In the genomic region with DNA sequence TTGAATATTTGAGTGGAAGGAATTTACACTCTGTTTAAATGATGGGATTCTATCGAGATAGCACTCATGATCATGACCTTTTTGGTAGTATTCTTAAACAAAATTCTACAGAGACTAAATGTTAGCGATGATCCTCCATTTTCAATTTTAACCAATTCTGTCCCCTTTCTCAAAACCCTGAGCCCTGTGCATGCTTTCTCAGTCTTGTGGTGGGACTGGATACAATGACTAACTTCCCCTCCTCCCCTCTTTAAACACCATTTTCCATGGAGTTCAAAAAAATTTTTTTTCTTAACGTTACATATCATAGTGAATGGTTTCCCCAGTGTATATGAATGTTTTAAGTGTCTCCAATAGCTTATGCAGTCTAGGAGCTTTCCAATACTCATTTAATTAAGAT, we compare ENCODE assay signal across 20 cellular contexts.
DNase-seq lines count a peak whose midpoint lies in the region; ATAC-seq, FAIRE-seq and TF ChIP-seq lines count a peak whose summit lies in the region.
"Had no signal": no experiment of that assay in that cellular context is flagged by ENCODE, and none has a peak within 500 bp of the region (broad histone marks: within the 10 kb centered on the region; RNA-seq: fewer than 3 reads in every experiment).

No MANE protein-coding gene starts in this region.

- no peak for FAIRE-seq in astrocyte (lab: Jason Lieb, UNC)
- FAIRE-seq: GM18507, H54 had no signal

- DNase-seq in activated naive CD8-positive, alpha-beta T cell treated with anti-CD3 and anti-CD28 coated beads, Interleukin-2, amount 50 U/mL, for 24 hours = no peak
- DNase-seq in activated naive CD8-positive, alpha-beta T cell treated with anti-CD3 and anti-CD28 coated beads for 36 hours = no peak
- DNase-seq in astrocyte (ENCODE audit: low read depth) (no peak), glutamatergic neuron (no peak), cardiac septum (ENCODE audit: low spot score) (no peak)
- DNase-seq in naive thymus-derived CD4-positive, alpha-beta T cell = no peak
- DNase-seq: CD4-positive, CD25-positive, alpha-beta regulatory T cell; DMS53; KG1; MG63; NCI-H1105 treated with DMSO at 0.1 percent for 48 hours; NCI-H146; NCI-H2029 treated with DMSO at 0.1 percent for 48 hours; NCI-H2227 treated with DMSO at 0.1 percent for 48 hours; Peyer's patch; SHP77 treated with DMSO at 0.1 percent for 48 hours had no signal

- H3K4me2 ChIP-seq in astrocyte (ENCODE audit: low read length) = no peak overlapping the region
- H3K4me2 ChIP-seq: BLaER1 had no signal

- ATAC-seq in activated naive CD8-positive, alpha-beta T cell treated with anti-CD3 and anti-CD28 coated beads, Interleukin-2, amount 50 U/mL, for 24 hours = peak; percentile 55
- no peak for ATAC-seq in naive thymus-derived CD4-positive, alpha-beta T cell
- ATAC-seq in HG03280 (IDR thresholded peaks at IDR 0.05; ENCODE audit: unreplicated experiment) = no peak

- peaks cover 56% of the 10 kb centered on the region for H3K4me1 ChIP-seq in astrocyte (ENCODE audit: insufficient read depth, low read length)
- H3K4me1 ChIP-seq in naive thymus-derived CD4-positive, alpha-beta T cell (ENCODE audit: control insufficient read depth in 2 of 2, insufficient read depth in 2 of 2, low read length in 2 of 2) = no peaks in the 10 kb centered on the region
- H3K4me1 ChIP-seq: BLaER1, Peyer's patch had no signal

- no peak overlapping the region for H3K4me3 ChIP-seq in astrocyte (ENCODE audit: insufficient read depth, low read depth, low read length)
- no peak overlapping the region for H3K4me3 ChIP-seq in naive thymus-derived CD4-positive, alpha-beta T cell (ENCODE audit: low read length)
- H3K4me3 ChIP-seq: BLaER1, MG63, Peyer's patch had no signal

- H3K9ac ChIP-seq in astrocyte (ENCODE audit: low read length) = no peak overlapping the region
- H3K9ac ChIP-seq: BLaER1 had no signal

- no peak overlapping the region for H2AFZ ChIP-seq in astrocyte (ENCODE audit: low read depth, low read length)

- no peaks in the 10 kb centered on the region for H3K27me3 Mint-ChIP-seq in activated naive CD8-positive, alpha-beta T cell treated with anti-CD3 and anti-CD28 coated beads, Interleukin-2, amount 50 U/mL, for 24 hours
- no peaks in the 10 kb centered on the region for H3K27me3 Mint-ChIP-seq in activated naive CD8-positive, alpha-beta T cell treated with anti-CD3 and anti-CD28 coated beads for 36 hours
- H3K27me3 Mint-ChIP-seq in astrocyte (ENCODE audit: low read depth, unreplicated experiment) (no peaks in the 10 kb centered on the region), glutamatergic neuron (ENCODE audit: unreplicated experiment) (peaks cover 35% of the 10 kb centered on the region)
- peaks cover 0 to 2% (median 0%) of the 10 kb centered on the region in 5 donors for H3K27me3 Mint-ChIP-seq in naive thymus-derived CD4-positive, alpha-beta T cell
- H3K27me3 Mint-ChIP-seq: CD4-positive, CD25-positive, alpha-beta regulatory T cell had no signal

- H3K27ac ChIP-seq in astrocyte (ENCODE audit: low read depth, low read length) = no peak overlapping the region
- H3K27ac ChIP-seq in naive thymus-derived CD4-positive, alpha-beta T cell (ENCODE audit: low read depth, low read length) = no peak overlapping the region
- H3K27ac ChIP-seq: BLaER1, Peyer's patch had no signal

- peaks cover 30% of the 10 kb centered on the region for H3K4me1 Mint-ChIP-seq in activated naive CD8-positive, alpha-beta T cell treated with anti-CD3 and anti-CD28 coated beads, Interleukin-2, amount 50 U/mL, for 24 hours
- H3K4me1 Mint-ChIP-seq in activated naive CD8-positive, alpha-beta T cell treated with anti-CD3 and anti-CD28 coated beads for 36 hours = peaks cover 7% of the 10 kb centered on the region
- H3K4me1 Mint-ChIP-seq in astrocyte (ENCODE audit: low read depth, unreplicated experiment) (peaks cover 72% of the 10 kb centered on the region), glutamatergic neuron (ENCODE audit: low read depth, unreplicated experiment) (peaks cover 47% of the 10 kb centered on the region)
- H3K4me1 Mint-ChIP-seq in naive thymus-derived CD4-positive, alpha-beta T cell = peaks cover 0 to 2% (median 0%) of the 10 kb centered on the region in 7 donors

- intact Hi-C loops in naive thymus-derived CD4-positive, alpha-beta T cell (cut with micrococcal nuclease) = no loop called here
- intact Hi-C loops in cardiac septum (cut with DNase I) = no loop called here

- POLR2A ChIA-PET in naive thymus-derived CD4-positive, alpha-beta T cell (lab: Charles Lee) = no interaction called here

- peaks cover 12% of the 10 kb centered on the region for H3K79me2 ChIP-seq in astrocyte (ENCODE audit: insufficient read depth, low read length)

- CTCF ChIA-PET in naive thymus-derived CD4-positive, alpha-beta T cell (lab: Charles Lee) = no interaction called here

- H3K27ac Mint-ChIP-seq in activated naive CD8-positive, alpha-beta T cell treated with anti-CD3 and anti-CD28 coated beads, Interleukin-2, amount 50 U/mL, for 24 hours = no peak overlapping the region
- H3K27ac Mint-ChIP-seq in activated naive CD8-positive, alpha-beta T cell treated with anti-CD3 and anti-CD28 coated beads for 36 hours = no peak overlapping the region
- H3K27ac Mint-ChIP-seq in astrocyte (ENCODE audit: unreplicated experiment) = peak overlapping the region; percentile 79
- no peak overlapping the region for H3K27ac Mint-ChIP-seq in glutamatergic neuron (ENCODE audit: unreplicated experiment)
- H3K27ac Mint-ChIP-seq in naive thymus-derived CD4-positive, alpha-beta T cell = no peak overlapping the region

- no peak overlapping the region for H3K4me3 Mint-ChIP-seq in activated naive CD8-positive, alpha-beta T cell treated with anti-CD3 and anti-CD28 coated beads, Interleukin-2, amount 50 U/mL, for 24 hours
- H3K4me3 Mint-ChIP-seq in activated naive CD8-positive, alpha-beta T cell treated with anti-CD3 and anti-CD28 coated beads for 36 hours = no peak overlapping the region
- H3K4me3 Mint-ChIP-seq in astrocyte (ENCODE audit: unreplicated experiment) (no peak overlapping the region), glutamatergic neuron (ENCODE audit: unreplicated experiment) (peak overlapping the region; percentile 28)
- no peak overlapping the region for H3K4me3 Mint-ChIP-seq in naive thymus-derived CD4-positive, alpha-beta T cell
- H3K4me3 Mint-ChIP-seq: CD4-positive, CD25-positive, alpha-beta regulatory T cell had no signal

- peaks cover 33% of the 10 kb centered on the region for H3K36me3 ChIP-seq in astrocyte (ENCODE audit: insufficient read depth, low read length)
- no peaks in the 10 kb centered on the region for H3K36me3 ChIP-seq in naive thymus-derived CD4-positive, alpha-beta T cell (ENCODE audit: control insufficient read depth in 2 of 3, insufficient read depth in 3 of 3, low read length in 3 of 3)

- H3K9me3 Mint-ChIP-seq in activated naive CD8-positive, alpha-beta T cell treated with anti-CD3 and anti-CD28 coated beads, Interleukin-2, amount 50 U/mL, for 24 hours = no peaks in the 10 kb centered on the region
- H3K9me3 Mint-ChIP-seq in activated naive CD8-positive, alpha-beta T cell treated with anti-CD3 and anti-CD28 coated beads for 36 hours = no peaks in the 10 kb centered on the region
- no peaks in the 10 kb centered on the region for H3K9me3 Mint-ChIP-seq in astrocyte (ENCODE audit: unreplicated experiment)
- H3K9me3 Mint-ChIP-seq in glutamatergic neuron (ENCODE audit: unreplicated experiment) = peaks cover 63% of the 10 kb centered on the region
- peaks cover 0 to 2% (median 0%) of the 10 kb centered on the region in 11 donors for H3K9me3 Mint-ChIP-seq in naive thymus-derived CD4-positive, alpha-beta T cell
- H3K9me3 Mint-ChIP-seq: CD4-positive, CD25-positive, alpha-beta regulatory T cell had no signal

- H3K27me3 ChIP-seq in astrocyte (ENCODE audit: insufficient read depth, low read length) = no peaks in the 10 kb centered on the region
- no peaks in the 10 kb centered on the region for H3K27me3 ChIP-seq in naive thymus-derived CD4-positive, alpha-beta T cell (ENCODE audit: control insufficient read depth in 2 of 2, insufficient read depth in 2 of 2, low read length in 2 of 2)
- H3K27me3 ChIP-seq: BLaER1, MG63, Peyer's patch had no signal

- no peaks in the 10 kb centered on the region for H3K9me3 ChIP-seq in astrocyte (ENCODE audit: insufficient read depth, low read depth, low read length)
- H3K9me3 ChIP-seq in naive thymus-derived CD4-positive, alpha-beta T cell (ENCODE audit: control insufficient read depth in 2 of 3, low read length in 3 of 3) = no peaks in the 10 kb centered on the region
- H3K9me3 ChIP-seq: BLaER1, MG63, Peyer's patch had no signal

- TF ChIP-seq CTCF in astrocyte (IDR thresholded peaks at IDR 0.05; ENCODE audit: insufficient read depth, low read depth, low read length) (no peak), glutamatergic neuron (IDR thresholded peaks at IDR 0.05; ENCODE audit: partially characterized antibody, unreplicated experiment) (no peak)

- peaks cover 7% of the 10 kb centered on the region for H4K20me1 ChIP-seq in astrocyte (ENCODE audit: insufficient read depth, low read length)
- H4K20me1 ChIP-seq: BLaER1 had no signal

- peaks cover 18% of the 10 kb centered on the region for H3K36me3 Mint-ChIP-seq in activated naive CD8-positive, alpha-beta T cell treated with anti-CD3 and anti-CD28 coated beads, Interleukin-2, amount 50 U/mL, for 24 hours (ENCODE audit: low read depth)
- peaks cover 15% of the 10 kb centered on the region for H3K36me3 Mint-ChIP-seq in activated naive CD8-positive, alpha-beta T cell treated with anti-CD3 and anti-CD28 coated beads for 36 hours
- peaks cover 29% of the 10 kb centered on the region for H3K36me3 Mint-ChIP-seq in astrocyte (ENCODE audit: low read depth, unreplicated experiment)
- H3K36me3 Mint-ChIP-seq in glutamatergic neuron (ENCODE audit: unreplicated experiment) = peaks cover 11% of the 10 kb centered on the region
- H3K36me3 Mint-ChIP-seq in naive thymus-derived CD4-positive, alpha-beta T cell = peaks cover 0 to 15% (median 2%) of the 10 kb centered on the region in 5 donors
